In the genomic region with DNA sequence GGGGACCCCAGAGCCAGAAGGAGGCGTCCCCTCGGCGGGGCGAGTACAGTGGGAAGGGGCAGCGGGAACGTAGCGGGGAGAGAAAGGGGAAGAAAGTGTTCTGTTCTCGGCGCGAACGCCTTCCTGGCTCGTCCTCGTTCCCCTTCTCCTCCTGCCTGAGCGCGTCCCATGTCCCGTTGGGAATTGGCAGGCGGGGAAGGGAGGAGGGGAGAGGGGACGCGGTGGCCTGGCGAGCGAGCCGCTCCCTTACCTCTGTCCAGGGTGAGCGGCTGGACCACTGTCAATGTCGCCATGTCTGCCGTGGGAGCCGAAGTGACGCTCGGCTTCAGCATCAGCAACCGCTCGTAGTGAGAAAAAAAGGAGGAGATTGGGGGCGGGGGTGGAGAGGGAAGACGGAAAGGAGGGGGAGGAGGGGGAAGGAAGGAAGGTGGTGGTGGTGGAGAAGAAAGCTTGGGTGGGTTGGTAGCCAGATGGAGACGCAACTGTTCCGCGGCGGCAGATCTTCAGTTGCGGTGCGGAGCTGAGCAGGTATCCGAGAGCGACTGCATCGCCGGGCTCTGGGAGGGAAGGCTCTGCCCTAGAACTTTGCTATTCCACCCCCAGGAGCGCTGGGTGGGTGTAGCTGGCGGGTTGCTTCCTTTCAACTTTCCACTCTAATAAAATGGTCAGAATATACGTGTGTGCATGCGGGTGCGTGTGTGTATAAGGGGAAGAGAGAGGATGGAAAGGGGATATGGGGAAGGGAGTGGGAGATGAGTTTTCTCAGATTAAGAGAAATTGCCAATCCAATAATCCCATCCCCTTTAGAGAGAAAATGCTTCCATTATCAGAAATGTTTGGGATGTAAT, we compare ENCODE assay signal across 8 cellular contexts. TPM values are rescaled to one million over a fixed set of nuclear protein-coding genes. Genes with fewer than 3 reads are reported as not detected.
DNase-seq lines count a peak whose midpoint lies in the region; ATAC-seq, FAIRE-seq and TF ChIP-seq lines count a peak whose summit lies in the region.

A gene with protein sequence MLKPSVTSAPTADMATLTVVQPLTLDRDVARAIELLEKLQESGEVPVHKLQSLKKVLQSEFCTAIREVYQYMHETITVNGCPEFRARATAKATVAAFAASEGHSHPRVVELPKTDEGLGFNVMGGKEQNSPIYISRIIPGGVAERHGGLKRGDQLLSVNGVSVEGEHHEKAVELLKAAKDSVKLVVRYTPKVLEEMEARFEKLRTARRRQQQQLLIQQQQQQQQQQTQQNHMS (minus strand): TSS at position 544 of the 848 bp plus-strand sequence. CDS start 212 bp downstream, at position 332.

- intact Hi-C loops in heart right ventricle (cut with DNase I), result loop anchor here in 6 of 10 donors (2.0 to 10.0 kb wide), 6 partner anchors 59 to 140 kb away; a partner anchor contains a TSS

- peak within 1 kb of the TSS; percentile 91 for H3K4me3 ChIP-seq in HUES6 (ENCODE audit: low read depth, low read length)
- H3K4me3 ChIP-seq in heart right ventricle, result peak within 1 kb of the TSS; percentile 68 to 84 (median 77)
- peak within 1 kb of the TSS; percentile 66 for H3K4me3 ChIP-seq in parathyroid adenoma (ENCODE audit: low read depth, low read length)

- H3K4me1 ChIP-seq in HUES6 (ENCODE audit: control insufficient read depth, insufficient read depth, low read length) (peaks cover 14% of the 10 kb centered on the region; the same call in 1 of the 2 replicates), heart right ventricle (peaks cover 0 to 30% (median 13%) of the 10 kb centered on the region in 9 donors), parathyroid adenoma (no peaks in the 10 kb centered on the region)

- peak within 1 kb of the TSS; percentile 76 for H3K9ac ChIP-seq in HUES6 (ENCODE audit: low read length)
- no peak within 1 kb of the TSS for H3K9ac ChIP-seq in parathyroid adenoma

- H3K9me3 ChIP-seq in HUES6 (ENCODE audit: control insufficient read depth, insufficient read depth, low read depth, low read length) (no peaks in the 10 kb centered on the region), heart right ventricle (no peaks in the 10 kb centered on the region), parathyroid adenoma (ENCODE audit: control insufficient read depth, low read length) (no peaks in the 10 kb centered on the region)

- WGBS in heart right ventricle, 2 donors, result 1 to 2% methylated on average over 44 to 47 of the region's 47 CpGs

- H3K27me3 ChIP-seq in HUES6 (ENCODE audit: control insufficient read depth, insufficient read depth, low read length) (peaks cover 24% of the 10 kb centered on the region), heart right ventricle (peaks cover 0 to 18% (median 0%) of the 10 kb centered on the region in 7 donors), parathyroid adenoma (ENCODE audit: control insufficient read depth, insufficient read depth, low read length) (no peaks in the 10 kb centered on the region)

- TF ChIP-seq CTCF in GM20000 (IDR thresholded peaks at IDR 0.05; ENCODE audit: extremely low read depth, missing control alignments), result no peak
- no peak for TF ChIP-seq CTCF in VCaP (conservative IDR thresholded peaks at IDR 0.05)
- no peak for TF ChIP-seq CTCF in heart right ventricle (IDR thresholded peaks at IDR 0.05)
- TF ChIP-seq CTCF in parathyroid adenoma (IDR thresholded peaks at IDR 0.05), result no peak
- no peak for TF ChIP-seq CTCF in D721Med (IDR thresholded peaks at IDR 0.05; ENCODE audit: insufficient read depth, missing control alignments)

- FAIRE-seq in D721Med (lab: Jason Lieb, UNC), result no peak

- peak within 1 kb of the TSS; percentile 82 for H2AFZ ChIP-seq in parathyroid adenoma

- H3K36me3 ChIP-seq in HUES6 (ENCODE audit: control insufficient read depth, insufficient read depth, low read length) (no peaks in the 10 kb centered on the region), heart right ventricle (no peaks in the 10 kb centered on the region), parathyroid adenoma (ENCODE audit: control insufficient read depth, insufficient read depth, low read length) (no peaks in the 10 kb centered on the region)

- peak; percentile 68 to 92 (median 84) for ATAC-seq in heart right ventricle

- H3K27ac ChIP-seq in HUES6 (ENCODE audit: low read depth, low read length) (no peak within 1 kb of the TSS), VCaP (peak within 1 kb of the TSS; percentile 75), heart right ventricle (peak within 1 kb of the TSS; percentile 79 to 96 (median 94)), parathyroid adenoma (peak within 1 kb of the TSS; percentile 45)

- peak within 1 kb of the TSS; percentile 95 for H3K4me2 ChIP-seq in parathyroid adenoma (ENCODE audit: low read length)

- in situ Hi-C loops in Caki2 (cut with HindIII; ENCODE audit: low pct_unique_long_range_greater_than_20kb, low sequenced_read_pairs), result no loop called here

- H3K79me2 ChIP-seq in parathyroid adenoma, result no peaks in the 10 kb centered on the region

- DNase-seq in Caki2 (ENCODE audit: low read depth), result peak; percentile 76
- peak; percentile 38 for DNase-seq in GM20000 (ENCODE audit: low spot score)
- peak; percentile 48 to 69 for DNase-seq in heart right ventricle
- no peak for DNase-seq in SKM-1 (lab: John Stamatoyannopoulos, UW; ENCODE audit: unreplicated experiment)
- no peak for DNase-seq in D721Med (ENCODE audit: insufficient read length, low spot score)

RNA-seq across cellular contexts. Expression of the gene that starts here (rescaled TPM):
- total RNA-seq in Caki2 (2014; rRNA removed; shearing (Covaris generic); ENCODE audit: low replicate concordance), result 10.5 and 20.9 TPM in 2 replicates
- total RNA-seq in heart right ventricle, result 10 to 100 TPM in 6 of 10 donors, 1 to 10 TPM in 4; 7.8 to 15.3 (median 10.2) TPM
- 10 to 100 TPM in 1 of 2 donors, 1 to 10 TPM in 1; 6.2 to 11.0 TPM for polyA plus RNA-seq in heart right ventricle

Comparison
In these comparisons a context has a peak if more than half of its experiments do, and no peak if none do; other contexts are left out.
1. DNase-seq: peak in Caki2 (single experiment), GM20000 (single experiment) and heart right ventricle (2 of 2); none in SKM-1 (single experiment) and D721Med (single experiment).
2. Peak in every context shown above with its lines, with median percentiles within 50 percentile points of each other: H3K4me3 ChIP-seq.